ENCODE assay signal across 8 cellular contexts in the genomic region with DNA sequence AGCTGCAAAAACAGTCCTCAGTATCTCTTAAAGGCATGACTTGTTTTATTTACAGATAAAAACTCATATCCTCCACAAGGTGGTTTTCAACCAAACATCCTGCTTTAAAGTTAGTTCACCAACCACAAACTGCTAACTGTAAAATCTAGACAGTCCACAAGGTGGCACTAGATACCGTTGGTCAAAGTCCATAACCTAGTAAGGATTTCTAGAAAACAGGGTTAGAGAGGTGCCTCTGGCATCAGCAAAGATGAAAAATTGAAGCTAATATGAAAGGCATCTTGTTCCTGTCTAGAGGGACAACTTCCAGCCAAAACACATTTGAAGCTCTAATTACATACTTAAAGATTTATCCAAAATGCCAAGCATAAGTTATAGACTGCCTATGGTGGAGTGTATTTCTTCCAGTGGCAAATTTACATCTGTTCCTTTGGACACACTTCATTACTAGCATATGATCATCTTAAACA. TPM values are rescaled to one million over a fixed set of nuclear protein-coding genes. Genes with fewer than 3 reads are reported as not detected.
A peak's percentile ranks its signal among the peaks of the same experiment; 100 is the strongest.
DNase-seq lines count a peak whose midpoint lies in the region; ATAC-seq and TF ChIP-seq lines count a peak whose summit lies in the region.

No MANE protein-coding gene starts in this region.

- H3K9me3 Mint-ChIP-seq in effector memory CD8-positive, alpha-beta T cell, result no peaks in the 10 kb centered on the region

- H3K27ac ChIP-seq in tibial nerve, result no peak overlapping the region

- H3K4me3 ChIP-seq in WI38 (ENCODE audit: low read depth, low read length) (no peak overlapping the region), tibial nerve (no peak overlapping the region)

- H3K27ac Mint-ChIP-seq in effector memory CD8-positive, alpha-beta T cell, result no peak overlapping the region

- DNase-seq in DMS 273 (lab: John Stamatoyannopoulos, UW; ENCODE audit: unreplicated experiment), result peak; percentile 92
- DNase-seq in NCI-H2227 treated with DMSO at 0.1 percent for 48 hours (lab: John Stamatoyannopoulos, UW), result peak; percentile 68
- peak; percentile 72 to 78 (median 74) for DNase-seq in effector memory CD8-positive, alpha-beta T cell
- peak; percentile 72 for DNase-seq in middle frontal gyrus (ENCODE audit: extremely low spot score, low spot score)
- DNase-seq in tibial nerve (ENCODE audit: low spot score in 2 of 2), result peak in 1 of 2 donors; percentile 88

- no peaks in the 10 kb centered on the region for H3K36me3 ChIP-seq in tibial nerve

- H3K4me1 ChIP-seq in tibial nerve, result peaks cover 0 to 12% (median 0%) of the 10 kb centered on the region in 4 donors

- H3K4me1 Mint-ChIP-seq in effector memory CD8-positive, alpha-beta T cell (ENCODE audit: low read depth in 2 of 2), result peaks cover 3 to 4% of the 10 kb centered on the region in 2 donors

- TF ChIP-seq CTCF in WI38 (IDR thresholded peaks at IDR 0.05; ENCODE audit: low read depth, low read length) (peak; percentile 53; the same call in 1 of the 2 replicates), tibial nerve (IDR thresholded peaks at IDR 0.05) (peak; percentile 71 to 89 (median 79))

- no peaks in the 10 kb centered on the region for H3K36me3 Mint-ChIP-seq in effector memory CD8-positive, alpha-beta T cell (ENCODE audit: insufficient read depth)

- no peak for TF ChIP-seq POLR2A in tibial nerve (IDR thresholded peaks at IDR 0.05)

- no peaks in the 10 kb centered on the region for H3K27me3 ChIP-seq in tibial nerve

- no peaks in the 10 kb centered on the region for H3K9me3 ChIP-seq in tibial nerve

- WGBS in tibial nerve, 2 donors, result 0% methylated on average over 1 of the region's 1 CpG

- TF ChIP-seq EP300 in tibial nerve (IDR thresholded peaks at IDR 0.05), result no peak

- ATAC-seq in GM19372 (IDR thresholded peaks at IDR 0.05; ENCODE audit: low read depth, unreplicated experiment), result peak; percentile 73
- peak; percentile 63 for ATAC-seq in HG03432 (IDR thresholded peaks at IDR 0.05; ENCODE audit: unreplicated experiment)
- ATAC-seq in effector memory CD8-positive, alpha-beta T cell (replicated peaks), result peak; percentile 98

- H3K4me3 Mint-ChIP-seq in effector memory CD8-positive, alpha-beta T cell, result no peak overlapping the region

- H3K27me3 Mint-ChIP-seq in effector memory CD8-positive, alpha-beta T cell, result no peaks in the 10 kb centered on the region

RNA-seq across cellular contexts. Expression of a gene that starts 56.0 kb away (rescaled TPM):
- total RNA-seq in tibial nerve, result 10 to 100 TPM; 15.6 to 19.0 (median 16.7) TPM
